Comparison of ENCODE assay signal across 9 cellular contexts in the genomic region with DNA sequence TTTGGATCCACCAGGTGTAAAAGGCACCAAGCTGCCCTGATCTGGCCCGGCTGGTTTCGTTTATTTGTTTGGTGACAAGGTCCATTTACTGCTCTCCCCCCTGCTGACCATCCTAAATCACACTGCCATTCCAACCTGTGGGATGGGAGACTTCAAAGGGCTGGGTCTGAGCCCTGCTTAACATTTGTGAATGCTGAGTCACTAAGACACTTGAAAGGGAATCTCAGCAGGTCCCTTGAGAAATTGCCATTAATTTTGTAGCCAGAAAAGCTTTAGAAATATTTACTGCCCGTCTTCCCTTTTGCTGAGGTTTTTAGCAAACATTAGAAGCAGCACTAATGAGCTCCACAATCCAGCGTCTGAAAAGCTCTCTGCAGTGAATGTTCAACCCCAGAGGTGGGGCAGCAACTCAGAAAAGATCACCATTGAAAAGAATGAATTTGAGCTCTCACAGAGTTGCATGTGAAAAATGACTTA.
A peak's percentile ranks its signal among the peaks of the same experiment; 100 is the strongest.
DNase-seq lines count a peak whose midpoint lies in the region; ATAC-seq and TF ChIP-seq lines count a peak whose summit lies in the region.
"Had no signal": no experiment of that assay in that cellular context is flagged by ENCODE, and none has a peak within 500 bp of the region (broad histone marks: within the 10 kb centered on the region; RNA-seq: fewer than 3 reads in every experiment).

No MANE protein-coding gene starts in this region.

- no peaks in the 10 kb centered on the region for H3K27me3 Mint-ChIP-seq in activated naive CD4-positive, alpha-beta T cell treated with anti-CD3 and anti-CD28 coated beads, Interleukin-2, amount 50 U/mL, for 24 hours
- H3K27me3 Mint-ChIP-seq: CD4-positive, CD25-positive, alpha-beta regulatory T cell had no signal

- H3K36me3 ChIP-seq in PC-9 (ENCODE audit: low read depth) (no peaks in the 10 kb centered on the region), iPS-20b (ENCODE audit: insufficient read depth, low read depth, low read length) (no peaks in the 10 kb centered on the region), testis (ENCODE audit: low read depth, missing control alignments) (no peaks in the 10 kb centered on the region)

- CTCF ChIA-PET in PC-9 (lab: Charles Lee) = interaction anchor here (0.5 to 1.1 kb wide), 4 partner anchors 9 to 1758 kb away, joined by 3 read pairs; no protein-coding TSS in a partner anchor

- no TSS peak for BruUV-seq in PC-9 (replicated peaks; lab: Mats Ljungman, UMichigan)

- H3K4me3 Mint-ChIP-seq in activated naive CD4-positive, alpha-beta T cell treated with anti-CD3 and anti-CD28 coated beads, Interleukin-2, amount 50 U/mL, for 24 hours = no peak overlapping the region
- H3K4me3 Mint-ChIP-seq: CD4-positive, CD25-positive, alpha-beta regulatory T cell had no signal

- peaks cover 6% of the 10 kb centered on the region for H3K9me3 Mint-ChIP-seq in activated naive CD4-positive, alpha-beta T cell treated with anti-CD3 and anti-CD28 coated beads, Interleukin-2, amount 50 U/mL, for 24 hours
- peaks cover 10 to 25% of the 10 kb centered on the region in 2 donors for H3K9me3 Mint-ChIP-seq in activated naive CD4-positive, alpha-beta T cell treated with anti-CD3 and anti-CD28 coated beads, Interleukin-2, amount 50 U/mL, for 72 hours

- peak overlapping the region; percentile 72 for H3K4me2 ChIP-seq in PC-9

- peaks cover 64% of the 10 kb centered on the region for H3F3A ChIP-seq in PC-9 (ENCODE audit: insufficient read depth, low read depth)

- DNase-seq in activated naive CD4-positive, alpha-beta T cell treated with anti-CD3 and anti-CD28 coated beads, Interleukin-2, amount 50 U/mL, for 72 hours (ENCODE audit: low spot score in 2 of 2) = no peak
- DNase-seq in PC-9 (peak; percentile 73 to 99), Kasumi-1 (lab: John Stamatoyannopoulos, UW) (no peak), testis (no peak)
- DNase-seq in effector CD8-positive, alpha-beta T cell (lab: John Stamatoyannopoulos, UW) = no peak
- DNase-seq: CD4-positive, CD25-positive, alpha-beta regulatory T cell had no signal

- H3K4me1 Mint-ChIP-seq in activated naive CD4-positive, alpha-beta T cell treated with anti-CD3 and anti-CD28 coated beads, Interleukin-2, amount 50 U/mL, for 24 hours = peaks cover 61% of the 10 kb centered on the region

- peak overlapping the region; percentile 79 for H2AFZ ChIP-seq in PC-9

- no peaks in the 10 kb centered on the region for H3K9me2 ChIP-seq in PC-9 (ENCODE audit: insufficient read depth)

- no peak for TF ChIP-seq POLR2A in testis (IDR thresholded peaks at IDR 0.05)

- peak overlapping the region; percentile 51 for H3K9ac ChIP-seq in iPS-20b (ENCODE audit: low read depth, low read length)

- peak overlapping the region; percentile 47 for H3K27ac Mint-ChIP-seq in activated naive CD4-positive, alpha-beta T cell treated with anti-CD3 and anti-CD28 coated beads, Interleukin-2, amount 50 U/mL, for 24 hours
- no peak overlapping the region for H3K27ac Mint-ChIP-seq in activated naive CD4-positive, alpha-beta T cell treated with anti-CD3 and anti-CD28 coated beads, Interleukin-2, amount 50 U/mL, for 72 hours

- H3K27me3 ChIP-seq in PC-9 (ENCODE audit: insufficient read depth, low read depth) (no peaks in the 10 kb centered on the region), iPS-20b (ENCODE audit: insufficient read depth, low read length) (no peaks in the 10 kb centered on the region), testis (no peaks in the 10 kb centered on the region)

- TF ChIP-seq CTCF in PC-9 (conservative IDR thresholded peaks at IDR 0.05) (no peak), testis (IDR thresholded peaks at IDR 0.05) (no peak)

- intact Hi-C loops in PC-9 (cut with micrococcal nuclease; ENCODE audit: unreplicated experiment) = loop anchor here (1.0 to 2.0 kb wide), 4 partner anchors 60 to 227 kb away; no protein-coding TSS in a partner anchor
- intact Hi-C loops in testis (cut with DNase I; ENCODE audit: low total_unique reads) = no loop called here

- H3K4me3 ChIP-seq in PC-9 (peak overlapping the region; percentile 32; the same call in 1 of the 2 replicates), iPS-20b (ENCODE audit: low read length) (peak overlapping the region; percentile 37), testis (no peak overlapping the region)

- H3K79me2 ChIP-seq in PC-9 (ENCODE audit: low read depth) = no peaks in the 10 kb centered on the region

- 23 to 26% methylated on average over 4 of the region's 4 CpGs for WGBS in testis, 2 donors

- ATAC-seq in activated naive CD4-positive, alpha-beta T cell treated with anti-CD3 and anti-CD28 coated beads, Interleukin-2, amount 50 U/mL, for 72 hours = no peak
- ATAC-seq in GM21723 (IDR thresholded peaks at IDR 0.05; ENCODE audit: unreplicated experiment) = no peak

- H4K20me1 ChIP-seq in PC-9 (ENCODE audit: insufficient read depth) = no peaks in the 10 kb centered on the region

- POLR2A ChIA-PET in PC-9 (lab: Charles Lee; ENCODE audit: unreplicated experiment) = interaction anchor here (0.6 to 0.7 kb wide), 2 partner anchors 130 to 1095 kb away, joined by 6 to 8 read pairs; no protein-coding TSS in a partner anchor

- H3K9me3 ChIP-seq in PC-9 (ENCODE audit: insufficient read depth, low read depth) (no peaks in the 10 kb centered on the region), iPS-20b (ENCODE audit: insufficient read depth, low read depth, low read length) (no peaks in the 10 kb centered on the region), testis (no peaks in the 10 kb centered on the region)

- H3K27ac ChIP-seq in PC-9 (peak overlapping the region; percentile 86), iPS-20b (ENCODE audit: low read length) (no peak overlapping the region), testis (no peak overlapping the region)

- H3K36me3 Mint-ChIP-seq in activated naive CD4-positive, alpha-beta T cell treated with anti-CD3 and anti-CD28 coated beads, Interleukin-2, amount 50 U/mL, for 24 hours = peaks cover 1% of the 10 kb centered on the region
- H3K36me3 Mint-ChIP-seq in activated naive CD4-positive, alpha-beta T cell treated with anti-CD3 and anti-CD28 coated beads, Interleukin-2, amount 50 U/mL, for 72 hours = peaks cover 12 to 18% of the 10 kb centered on the region in 2 donors
- H3K36me3 Mint-ChIP-seq: CD4-positive, CD25-positive, alpha-beta regulatory T cell had no signal

- peaks cover 78% of the 10 kb centered on the region for H3K4me1 ChIP-seq in PC-9 (replicated peaks; ENCODE audit: insufficient read depth)
- peaks cover 18% of the 10 kb centered on the region for H3K4me1 ChIP-seq in iPS-20b (ENCODE audit: insufficient read depth, low read length)
- no peaks in the 10 kb centered on the region for H3K4me1 ChIP-seq in testis

Comparison
In these comparisons a context has a peak if more than half of its experiments do, and no peak if none do; other contexts are left out.
1. DNase-seq: peak in PC-9 (2 of 2); none in activated naive CD4-positive, alpha-beta T cell treated with anti-CD3 and anti-CD28 coated beads, Interleukin-2, amount 50 U/mL, for 72 hours (0 of 2), Kasumi-1 (0 of 2), effector CD8-positive, alpha-beta T cell (single experiment) and testis (single experiment).
2. H3K4me3 ChIP-seq: peak in PC-9 (single experiment) and iPS-20b (single experiment); none in testis (0 of 2).